ENCODE assay signal across 22 cellular contexts in genomic region chr6:150485559-150486517, GRCh38.
A peak's percentile ranks its signal among the peaks of the same experiment; 100 is the strongest.
DNase-seq lines count a peak whose midpoint lies in the region; ATAC-seq and TF ChIP-seq lines count a peak whose summit lies in the region.
"Had no signal": no experiment of that assay in that cellular context is flagged by ENCODE, and none has a peak within 500 bp of the region (broad histone marks: within the 10 kb centered on the region; RNA-seq: fewer than 3 reads in every experiment).

No MANE protein-coding gene starts in this region.

- TF ChIP-seq POLR2A in right lobe of liver (IDR thresholded peaks at IDR 0.05): no peak

- BruUV-seq in A673 (replicated peaks; lab: Mats Ljungman, UMichigan): no TSS peak

- WGBS in GM23248 (ENCODE audit: low coverage in 1 of 2, low lambda C conversion rate in 2 of 2, missing lambda C conversion rate in 2 of 2), 2 experiments: 64 to 73% methylated on average over 10 of the region's 10 CpGs
- 75% methylated on average over 10 of the region's 10 CpGs for WGBS in right lobe of liver (ENCODE audit: insufficient coverage, low coverage, low lambda C conversion rate, missing lambda C conversion rate)

- H3K4me3 ChIP-seq in A673 (ENCODE audit: low read depth, low read length, poor library complexity, severe bottlenecking) (no peak overlapping the region), GM23248 (no peak overlapping the region), right lobe of liver (no peak overlapping the region)
- H3K4me3 ChIP-seq: dorsolateral prefrontal cortex, vagina had no signal

- POLR2A ChIA-PET in A673 (lab: Charles Lee; ENCODE audit: low non-redundant PET): interaction anchor here (0.7 kb wide), 1 partner anchor 28 kb away, joined by 3 read pairs; no protein-coding TSS in a partner anchor

- H3K36me3 ChIP-seq in A673 (ENCODE audit: insufficient read depth, low read length, poor library complexity, severe bottlenecking) (no peaks in the 10 kb centered on the region), GM23248 (ENCODE audit: low read depth) (no peaks in the 10 kb centered on the region), right lobe of liver (no peaks in the 10 kb centered on the region)
- H3K36me3 ChIP-seq: vagina had no signal

- intact Hi-C loops in A673 (cut with micrococcal nuclease; ENCODE audit: unreplicated experiment) (no loop called here), right lobe of liver (cut with DNase I) (no loop called here)

- in situ Hi-C loops in GM23248 (cut with MboI): no loop called here

- H3K9ac ChIP-seq in GM23248: no peak overlapping the region

- H3K9me2 ChIP-seq in GM23248 (ENCODE audit: insufficient read depth): no peaks in the 10 kb centered on the region

- H3K4me2 ChIP-seq in GM23248 (ENCODE audit: unreplicated experiment): no peak overlapping the region

- H4K20me1 ChIP-seq in GM23248 (ENCODE audit: insufficient read depth): no peaks in the 10 kb centered on the region

- H3K27me3 ChIP-seq in A673 (replicated peaks; ENCODE audit: insufficient read depth, low read depth, low read length, poor library complexity): no peaks in the 10 kb centered on the region
- H3K27me3 ChIP-seq in GM23248 (replicated peaks; ENCODE audit: insufficient read depth): 0 out of 2 replicates have a peak, but pooled peaks cover 5% of the 10 kb centered on the region
- H3K27me3 ChIP-seq in right lobe of liver: no peaks in the 10 kb centered on the region
- H3K27me3 ChIP-seq: dorsolateral prefrontal cortex, vagina had no signal

- no peaks in the 10 kb centered on the region for H3K9me3 ChIP-seq in A673 (ENCODE audit: low read depth, low read length, poor library complexity, severe bottlenecking)
- no peaks in the 10 kb centered on the region for H3K9me3 ChIP-seq in GM23248 (ENCODE audit: low read depth)
- H3K9me3 ChIP-seq in right lobe of liver: no peaks in the 10 kb centered on the region
- H3K9me3 ChIP-seq: vagina had no signal

- no peaks in the 10 kb centered on the region for H3K79me2 ChIP-seq in GM23248 (ENCODE audit: insufficient read depth)

- peak; percentile 69 to 90 (median 80) for ATAC-seq in right lobe of liver
- ATAC-seq in GM21367 (IDR thresholded peaks at IDR 0.05; ENCODE audit: unreplicated experiment): no peak
- no peak for ATAC-seq in GM21723 (IDR thresholded peaks at IDR 0.05; ENCODE audit: unreplicated experiment)
- ATAC-seq in GM19463 (IDR thresholded peaks at IDR 0.05; ENCODE audit: unreplicated experiment): no peak
- ATAC-seq: activated T-helper 17 cell treated with anti-CD3 and anti-CD28 coated beads, Interleukin-2, amount 50 U/mL, for 72 hours; naive thymus-derived CD8-positive, alpha-beta T cell had no signal

- no peak overlapping the region for H2AFZ ChIP-seq in GM23248

- TF ChIP-seq CTCF in A673 (conservative IDR thresholded peaks at IDR 0.05; ENCODE audit: low read depth, low read length) (no peak), right lobe of liver (IDR thresholded peaks at IDR 0.05) (no peak)

- no peaks in the 10 kb centered on the region for H3F3A ChIP-seq in GM23248 (ENCODE audit: insufficient read depth)

- peak; percentile 72 for DNase-seq in A673 (ENCODE audit: low spot score)
- peak; percentile 44 for DNase-seq in GM23248
- DNase-seq in cerebellum (ENCODE audit: low spot score): peak; percentile 7
- peak in 1 of 3 donors; percentile 75 for DNase-seq in right lobe of liver
- no peak for DNase-seq in OCI-M2 (lab: John Stamatoyannopoulos, UW; ENCODE audit: unreplicated experiment)
- DNase-seq: activated CD4-positive, alpha-beta T cell treated with anti-CD3 and anti-CD28 coated beads for 1 hour; activated naive CD8-positive, alpha-beta T cell treated with anti-CD3 and anti-CD28 coated beads, Interleukin-2, amount 10 ng/mL, durations not matched to agents 7 days and 5 days; CD4-positive, CD25-positive, alpha-beta regulatory T cell; DND-41; mesendoderm; naive thymus-derived CD8-positive, alpha-beta T cell; NCI-H1930; NCI-H446 treated with DMSO at 0.1 percent for 48 hours; NK-92 treated with Interleukin-12 subunit alpha and Interleukin-12 subunit beta, amount 100 ng/mL, for 24 hours; small intestine; stimulated activated CD4-positive, alpha-beta T cell treated with anti-CD3 and anti-CD28 coated beads, Interleukin-4, amount 100 ng/mL, for 24 hours had no signal

- H3K27ac ChIP-seq in A673 (ENCODE audit: low read depth, low read length, poor library complexity, severe bottlenecking) (no peak overlapping the region), GM23248 (no peak overlapping the region), right lobe of liver (peak overlapping the region in 2 of 3 donors; percentile 17 to 21)
- H3K27ac ChIP-seq: dorsolateral prefrontal cortex, vagina had no signal

- CTCF ChIA-PET in A673 (lab: Charles Lee): interaction anchor here (0.6 kb wide), 1 partner anchor 328 kb away, joined by 4 read pairs; no protein-coding TSS in a partner anchor

- no peaks in the 10 kb centered on the region for H3K4me1 ChIP-seq in A673 (ENCODE audit: insufficient read depth, low read length, poor library complexity, severe bottlenecking)
- H3K4me1 ChIP-seq in GM23248 (ENCODE audit: insufficient read depth): no peaks in the 10 kb centered on the region
- H3K4me1 ChIP-seq in right lobe of liver: peaks cover 0 to 4% (median 0%) of the 10 kb centered on the region in 4 donors
- H3K4me1 ChIP-seq: vagina had no signal

Comparison
In these comparisons a context has a peak if more than half of its experiments do, and no peak if none do; other contexts are left out.
1. H3K27ac ChIP-seq: peak in right lobe of liver (2 of 3); none in A673 (single experiment) and GM23248 (single experiment).
2. ATAC-seq: peak in right lobe of liver (4 of 4); none in GM21367 (single experiment), GM21723 (single experiment) and GM19463 (single experiment).